27 cellular contexts compared by ENCODE assay signal in genomic region chr2:120711694-120712093, GRCh38. TPM values are rescaled to one million over a fixed set of nuclear protein-coding genes. Genes with fewer than 3 reads are reported as not detected.
DNase-seq lines count a peak whose midpoint lies in the region; ATAC-seq, FAIRE-seq and TF ChIP-seq lines count a peak whose summit lies in the region.
"Had no signal": no experiment of that assay in that cellular context is flagged by ENCODE, and none has a peak within 500 bp of the region (broad histone marks: within the 10 kb centered on the region; RNA-seq: fewer than 3 reads in every experiment).

No MANE protein-coding gene starts in this region.

- TF ChIP-seq CTCF in keratinocyte (optimal IDR thresholded peaks at IDR 0.05 in 1 of 3, IDR thresholded peaks at IDR 0.05 in 1 of 3, conservative IDR thresholded peaks at IDR 0.05 in 1 of 3; ENCODE audit: extremely low read depth in 1 of 3, insufficient read depth in 2 of 3, low read length in 3 of 3): no peak
- no peak for TF ChIP-seq CTCF in body of pancreas (IDR thresholded peaks at IDR 0.05)

- no peak overlapping the region for H3K4me2 ChIP-seq in keratinocyte (ENCODE audit: control insufficient read depth, extremely low read depth, insufficient read depth, low read depth, low read length)

- DNase-seq in A172 (ENCODE audit: low spot score) (peak; percentile 48), Daoy (ENCODE audit: low read depth) (peak; percentile 60), RPMI7951 (ENCODE audit: low read depth) (peak; percentile 77), keratinocyte (ENCODE audit: low read depth, low spot score) (peak; percentile 28), body of pancreas (no peak), NK-92 (lab: John Stamatoyannopoulos, UW; ENCODE audit: unreplicated experiment) (no peak), caudate nucleus (lab: John Stamatoyannopoulos, UW) (no peak)
- no peak for DNase-seq in activated CD4-positive, alpha-beta T cell treated with anti-CD3 and anti-CD28 coated beads for 48 hours
- DNase-seq: BE2C; Caco-2; CD4-positive, alpha-beta memory T cell; DMS79 treated with DMSO at 0.1 percent for 48 hours; MM.1S; NCI-H1105; NCI-H146; NCI-H2029; NCI-H2227 treated with DMSO at 0.1 percent for 48 hours; NCI-H510A treated with DMSO at 0.1 percent for 48 hours; NCI-H748 treated with DMSO at 0.1 percent for 48 hours; NK-92 treated with Interleukin-12 subunit alpha and Interleukin-12 subunit beta, amount 100 ng/mL, for 24 hours had no signal

- no peaks in the 10 kb centered on the region for H3K36me3 ChIP-seq in keratinocyte (ENCODE audit: control insufficient read depth in 2 of 2, extremely low read depth in 1 of 2, insufficient read depth in 2 of 2, low read length in 2 of 2)
- H3K36me3 ChIP-seq in body of pancreas (replicated peaks in 1 of 2; ENCODE audit: insufficient read depth in 1 of 2, low read depth in 2 of 2): no peaks in the 10 kb centered on the region
- H3K36me3 ChIP-seq: BE2C, SJCRH30 had no signal

- no peaks in the 10 kb centered on the region for H3K9me1 ChIP-seq in keratinocyte (ENCODE audit: control insufficient read depth, extremely low read depth, insufficient read depth, low read length)

- H3K9me3 ChIP-seq in keratinocyte (ENCODE audit: control insufficient read depth, low read depth, low read length): no peaks in the 10 kb centered on the region
- no peaks in the 10 kb centered on the region for H3K9me3 ChIP-seq in body of pancreas
- H3K9me3 ChIP-seq: BE2C, Caco-2, SJCRH30 had no signal

- H3K27me3 ChIP-seq in keratinocyte (ENCODE audit: control insufficient read depth, extremely low read depth, insufficient read depth, low read length) (no peaks in the 10 kb centered on the region), body of pancreas (no peaks in the 10 kb centered on the region)
- H3K27me3 ChIP-seq: BE2C, SJCRH30 had no signal

- peak; percentile 87 for FAIRE-seq in keratinocyte (lab: Jason Lieb, UNC)
- FAIRE-seq: A204.1, G401.6, GM12892 had no signal

- H2AFZ ChIP-seq in keratinocyte (ENCODE audit: control insufficient read depth, low read length): no peak overlapping the region
- H2AFZ ChIP-seq: GM23338 had no signal

- peaks cover 20% of the 10 kb centered on the region for H3K4me1 ChIP-seq in keratinocyte (ENCODE audit: control insufficient read depth, extremely low read depth, insufficient read depth, low read length)
- no peaks in the 10 kb centered on the region for H3K4me1 ChIP-seq in body of pancreas
- H3K4me1 ChIP-seq: BE2C, Caco-2 had no signal

- no peaks in the 10 kb centered on the region for H3K79me2 ChIP-seq in keratinocyte (ENCODE audit: control insufficient read depth, insufficient read depth, low read length)

- dilution Hi-C loops in keratinocyte (cut with MboI; ENCODE audit: extremely low pct_ligation_motif_present, low sequenced_read_pairs): no loop called here

- TF ChIP-seq POLR2A in body of pancreas (IDR thresholded peaks at IDR 0.05): no peak

- no peak for ATAC-seq in body of pancreas
- ATAC-seq: GM23338, HCT116, Panc1 had no signal

- intact Hi-C loops in body of pancreas (cut with DNase I): no loop called here

- no peaks in the 10 kb centered on the region for H4K20me1 ChIP-seq in keratinocyte (ENCODE audit: control insufficient read depth, extremely low read depth, insufficient read depth, low read length)

- H3K27ac ChIP-seq in keratinocyte (ENCODE audit: control insufficient read depth, insufficient read depth, low read length) (no peak overlapping the region), body of pancreas (no peak overlapping the region), caudate nucleus (ENCODE audit: low read depth, low read length) (no peak overlapping the region)
- H3K27ac ChIP-seq: SJCRH30 had no signal

- 73 to 80% methylated on average over 5 of the region's 5 CpGs for WGBS in body of pancreas, 2 donors

- no peak overlapping the region for H3K9ac ChIP-seq in keratinocyte (ENCODE audit: control insufficient read depth, extremely low read depth, insufficient read depth, low read length)

- no peak overlapping the region for H3K4me3 ChIP-seq in keratinocyte (ENCODE audit: control insufficient read depth in 2 of 3, extremely low read depth in 1 of 3, insufficient read depth in 2 of 3, low read depth in 1 of 3, low read length in 3 of 3)
- H3K4me3 ChIP-seq in body of pancreas: no peak overlapping the region
- H3K4me3 ChIP-seq: GM23338, SJCRH30 had no signal

RNA-seq across cellular contexts. Expression of gene GLI2, which starts 24.0 kb away (rescaled TPM):
- total RNA-seq in A172 (2014; rRNA removed; shearing (Covaris generic)): 4.6 and 4.7 TPM in 2 replicates
- 4.2 and 45.6 TPM in 2 replicates for total RNA-seq in Daoy (2014; rRNA removed; shearing (Covaris generic))
- 3.2 and 3.9 TPM in 2 replicates for total RNA-seq in RPMI7951 (2014; rRNA removed; shearing (Covaris generic))
- polyA plus RNA-seq in keratinocyte: 0.04 to 0.06 TPM (median 0.05 TPM) in 3 replicates
- polyA plus RNA-seq in keratinocyte (2011; ENCODE audit: low read depth): not detected
- 0.02 and 0.04 TPM in 2 replicates for polyA plus RNA-seq in keratinocyte (2011; cell fraction: cytosol; rRNA removed)
- 0.25 and 0.39 TPM in 2 replicates for polyA plus RNA-seq in keratinocyte (2011; cell fraction: nucleus; rRNA removed)
- polyA plus RNA-seq in keratinocyte (2012; ENCODE audit: low replicate concordance): 0.10 TPM in 1 of 2 replicates, not detected in the other
- polyA minus RNA-seq in keratinocyte: 0.07 to 0.67 TPM (median 0.16 TPM) in 3 replicates
- polyA minus RNA-seq in keratinocyte (2011; cell fraction: cytosol; rRNA and poly(A)+ RNA removed): not detected
- polyA minus RNA-seq in keratinocyte (2011; cell fraction: nucleus; rRNA and poly(A)+ RNA removed): 0.31 and 0.74 TPM in 2 replicates
- total RNA-seq in body of pancreas: 1 to 10 TPM; 1.0 to 1.3 TPM
- total RNA-seq: CD4-positive, alpha-beta memory T cell had no signal
- polyA plus RNA-seq: CD4-positive, alpha-beta memory T cell had no signal

Comparison
In these comparisons a context has a peak if more than half of its experiments do, and no peak if none do; other contexts are left out.
1. DNase-seq: peak in A172 (single experiment), Daoy (single experiment), RPMI7951 (single experiment) and keratinocyte (single experiment); none in activated CD4-positive, alpha-beta T cell treated with anti-CD3 and anti-CD28 coated beads for 48 hours (single experiment), body of pancreas (0 of 4), NK-92 (single experiment) and caudate nucleus (0 of 61).